ENCODE assay signal across 8 cellular contexts in genomic region chr2:215311259-215311624, GRCh38. TPM values are rescaled to one million over a fixed set of nuclear protein-coding genes. Genes with fewer than 3 reads are reported as not detected.
DNase-seq lines count a peak whose midpoint lies in the region; ATAC-seq and TF ChIP-seq lines count a peak whose summit lies in the region.
"Not testable (repeated sequence)": the region's sequence is repeated elsewhere in the genome, so short reads cannot be mapped to it uniquely, and the experiment has no call there.

No MANE protein-coding gene starts in this region.

- H3K27me3 ChIP-seq in AG04450 (ENCODE audit: control insufficient read depth, insufficient read depth, low read length); Panc1 (ENCODE audit: control insufficient read depth, insufficient read depth, low read length): not testable (repeated sequence)

- CTCF ChIA-PET in AG04450 (lab: Charles Lee): not testable (repeated sequence)
- CTCF ChIA-PET in Panc1 (lab: Charles Lee): interaction anchor here (0.6 kb wide), 1 partner anchor 734 kb away, joined by 3 read pairs; no protein-coding TSS in a partner anchor

- BruUV-seq in Panc1 (replicated peaks; lab: Mats Ljungman, UMichigan): TSS peak; percentile 86

- 92 to 96% methylated on average over 7 to 8 of the region's 13 CpGs for WGBS in mesodermal cell (ENCODE audit: insufficient coverage in 2 of 2), 2 experiments

- H3K4me1 ChIP-seq in Panc1 (ENCODE audit: control insufficient read depth, insufficient read depth, low read length): peaks cover 15% of the 10 kb centered on the region
- not testable (repeated sequence) for H3K4me1 ChIP-seq in mesodermal cell (ENCODE audit: control insufficient read depth, insufficient read depth, low read length, poor library complexity, severe bottlenecking)

- peak overlapping the region; percentile 70 for H3K27ac ChIP-seq in AG04450 (ENCODE audit: low read depth, low read length)
- H3K27ac ChIP-seq in Panc1 (ENCODE audit: low read length): peak overlapping the region; percentile 99
- H3K27ac ChIP-seq in mesodermal cell (ENCODE audit: low read depth, low read length, severe bottlenecking): peak overlapping the region; percentile 73

- peaks cover 17% of the 10 kb centered on the region for H3K4me1 Mint-ChIP-seq in activated T-helper 17 cell treated with anti-CD3 and anti-CD28 coated beads, Interleukin-2, amount 50 U/mL, for 72 hours

- POLR2A ChIA-PET in AG04450 (lab: Yijun Ruan, JAX) (interaction anchor here (0.6 to 1.8 kb wide), 4 partner anchors 14 to 1108 kb away, joined by 3 to 11 read pairs (median 5); no protein-coding TSS in a partner anchor), Panc1 (lab: Charles Lee) (interaction anchor here (0.6 to 0.7 kb wide), 2 partner anchors 143 to 1800 kb away, joined by 3 to 8 read pairs; no protein-coding TSS in a partner anchor)

- H3K4me3 ChIP-seq in AG04450 (ENCODE audit: low read depth, low read length): peak overlapping the region; percentile 84
- peak overlapping the region; percentile 91 to 99 for H3K4me3 ChIP-seq in Panc1 (ENCODE audit: low read depth in 2 of 2, low read length in 2 of 2)
- peak overlapping the region; percentile 51 for H3K4me3 ChIP-seq in epithelial cell of esophagus (ENCODE audit: low read length)
- H3K4me3 ChIP-seq in mesodermal cell (ENCODE audit: extremely low read depth, insufficient read depth, low read length, poor library complexity, severe bottlenecking): peak overlapping the region; percentile 64

- H3K4me3 Mint-ChIP-seq in activated T-helper 17 cell treated with anti-CD3 and anti-CD28 coated beads, Interleukin-2, amount 50 U/mL, for 72 hours: peak overlapping the region; percentile 91

- not testable (repeated sequence) for H3K9me3 ChIP-seq in AG04450 (ENCODE audit: control insufficient read depth, insufficient read depth, low read length); Panc1 (ENCODE audit: control insufficient read depth, insufficient read depth, low read depth, low read length); mesodermal cell (ENCODE audit: control insufficient read depth, low read length)

- intact Hi-C loops in Panc1 (cut with micrococcal nuclease; ENCODE audit: unreplicated experiment): not testable (repeated sequence)

- DNase-seq in AG04450 (ENCODE audit: low read depth, low spot score); Panc1 (ENCODE audit: low read depth, low spot score); epithelial cell of esophagus (ENCODE audit: low read depth): not testable (repeated sequence)
- DNase-seq in stimulated activated CD4-positive, alpha-beta T cell treated with anti-CD3 and anti-CD28 coated beads, Interleukin-2, amount 100 ng/mL, for 4 hours (ENCODE audit: low read depth): peak; percentile 8

- H3K9me3 Mint-ChIP-seq in activated T-helper 17 cell treated with anti-CD3 and anti-CD28 coated beads, Interleukin-2, amount 50 U/mL, for 72 hours: not testable (repeated sequence)

- ATAC-seq in GM19395 (IDR thresholded peaks at IDR 0.05; ENCODE audit: unreplicated experiment): peak; percentile 40
- peak; percentile 19 for ATAC-seq in HG03342 (IDR thresholded peaks at IDR 0.05; ENCODE audit: unreplicated experiment)
- not testable (repeated sequence) for ATAC-seq in Panc1; activated T-helper 17 cell treated with anti-CD3 and anti-CD28 coated beads, Interleukin-2, amount 50 U/mL, for 72 hours (replicated peaks)

- TF ChIP-seq CTCF in AG04450 (IDR thresholded peaks at IDR 0.05; ENCODE audit: low read depth, low read length); Panc1 (IDR thresholded peaks at IDR 0.05); epithelial cell of esophagus (IDR thresholded peaks at IDR 0.05; ENCODE audit: insufficient read depth, low read depth, low read length, missing control alignments): not testable (repeated sequence)

- not testable (repeated sequence) for H3K27me3 Mint-ChIP-seq in activated T-helper 17 cell treated with anti-CD3 and anti-CD28 coated beads, Interleukin-2, amount 50 U/mL, for 72 hours

- H3K27ac Mint-ChIP-seq in activated T-helper 17 cell treated with anti-CD3 and anti-CD28 coated beads, Interleukin-2, amount 50 U/mL, for 72 hours: peak overlapping the region; percentile 77

- H3K36me3 Mint-ChIP-seq in activated T-helper 17 cell treated with anti-CD3 and anti-CD28 coated beads, Interleukin-2, amount 50 U/mL, for 72 hours (ENCODE audit: low read depth): peaks cover 39% of the 10 kb centered on the region

- in situ Hi-C loops in Panc1 (cut with HindIII; ENCODE audit: low pct_unique_long_range_greater_than_20kb, low sequenced_read_pairs): not testable (repeated sequence)

- H3K36me3 ChIP-seq in Panc1 (ENCODE audit: control insufficient read depth, insufficient read depth, low read length): not testable (repeated sequence)
- H3K36me3 ChIP-seq in mesodermal cell (ENCODE audit: control insufficient read depth, insufficient read depth, low read length): peaks cover 35% of the 10 kb centered on the region

RNA-seq across cellular contexts. Expression of gene ATIC, which starts 0.6 kb away (rescaled TPM):
- polyA plus RNA-seq in AG04450 (2011; rRNA removed): 114 TPM in 2 replicates
- polyA minus RNA-seq in AG04450 (2011; rRNA and poly(A)+ RNA removed): 128 and 139 TPM in 2 replicates
- 223 TPM for total RNA-seq in Panc1 (2021; ENCODE audit: unreplicated experiment)
- polyA plus RNA-seq in Panc1 (2012; ENCODE audit: insufficient read length): 206 TPM
- total RNA-seq in activated T-helper 17 cell treated with anti-CD3 and anti-CD28 coated beads, Interleukin-2, amount 50 U/mL, for 72 hours: 100 to 1,000 TPM; 117 to 247 TPM
- 111 TPM for polyA plus RNA-seq in mesodermal cell (2013, experiment 1 of 2)
- polyA plus RNA-seq in mesodermal cell (2013, experiment 2 of 2): 112 TPM
